Comparison of ENCODE assay signal across 1 cellular context in genomic region chr10:70671619-70672164, GRCh38.
TF ChIP-seq lines count a peak whose summit lies in the region.

No MANE protein-coding gene starts in this region.

TF ChIP-seq in K562, 482 proteins besides CTCF, POLR2A, EP300 and RAD21 (continued from another document and continues in another):
- TF ChIP-seq ELF4 (CRISPR knock-in tag; IDR thresholded peaks at IDR 0.05) (0 out of 2 replicates have a peak, but pooled peaks have one; percentile 50), ZNF445 (CRISPR knock-in tag; IDR thresholded peaks at IDR 0.05; ENCODE audit: low read depth) (0 out of 2 replicates have a peak, but pooled peaks have one; percentile 49), TBL1XR1 (IDR thresholded peaks at IDR 0.05; ENCODE audit: low read length in 2 of 2) (no peak), CTCFL (IDR thresholded peaks at IDR 0.05; ENCODE audit: borderline replicate concordance, insufficient read depth, low read depth, low read length, poor library complexity, severe bottlenecking) (no peak), BMI1 (IDR thresholded peaks at IDR 0.05; ENCODE audit: low read length) (no peak), GATA2 (CRISPR knock-in tag; IDR thresholded peaks at IDR 0.05) (no peak), HSF4 (CRISPR knock-in tag; IDR thresholded peaks at IDR 0.05; ENCODE audit: borderline replicate concordance) (no peak; the same call in 1 of the 2 replicates), TRIM25 (IDR thresholded peaks at IDR 0.05; ENCODE audit: borderline replicate concordance) (no peak), ID3 (CRISPR knock-in tag; IDR thresholded peaks at IDR 0.05) (0 out of 2 replicates have a peak, but pooled peaks have one; percentile 21), ID3 (tag; IDR thresholded peaks at IDR 0.05) (peak; percentile 95), HNRNPK (IDR thresholded peaks at IDR 0.05; ENCODE audit: low read depth, low read length, poor library complexity, severe bottlenecking) (no peak), RUNX1 (IDR thresholded peaks at IDR 0.05; ENCODE audit: low read depth) (0 out of 2 replicates have a peak, but pooled peaks have one; percentile 19), RFX5 (IDR thresholded peaks at IDR 0.05; ENCODE audit: low read depth, low read length) (no peak), MEF2D (tag; conservative IDR thresholded peaks at IDR 0.05; ENCODE audit: low read depth) (peak; percentile 63; the same call in 1 of the 2 replicates), KDM2B (CRISPR knock-in tag; IDR thresholded peaks at IDR 0.05) (no peak), BCLAF1 (IDR thresholded peaks at IDR 0.05; ENCODE audit: borderline replicate concordance in 1 of 2, control insufficient read depth in 1 of 2, low read depth in 2 of 2, low read length in 1 of 2) (no peak), ZFX (CRISPR knock-in tag; IDR thresholded peaks at IDR 0.05) (no peak), ZNF395 (CRISPR knock-in tag; IDR thresholded peaks at IDR 0.05) (no peak), ATF3 (IDR thresholded peaks at IDR 0.05) (no peak), ATF3 (CRISPR knock-in tag; conservative IDR thresholded peaks at IDR 0.05) (no peak), CHCHD3 (CRISPR knock-in tag; IDR thresholded peaks at IDR 0.05) (no peak), POLR2AphosphoS2 (IDR thresholded peaks at IDR 0.05; ENCODE audit: low read length) (no peak), SREBF1 (IDR thresholded peaks at IDR 0.05; ENCODE audit: borderline replicate concordance, low read depth, low read length) (no peak), ZNF740 (CRISPR knock-in tag; IDR thresholded peaks at IDR 0.05) (no peak), ZNF740 (tag; IDR thresholded peaks at IDR 0.05) (no peak), ETV1 (tag; conservative IDR thresholded peaks at IDR 0.05; ENCODE audit: low read depth) (peak; percentile 43), NR1H2 (CRISPR knock-in tag; IDR thresholded peaks at IDR 0.05) (no peak), GTF2B (IDR thresholded peaks at IDR 0.05; ENCODE audit: extremely low read depth, insufficient read length) (no peak), TCFL5 (CRISPR knock-in tag; conservative IDR thresholded peaks at IDR 0.05) (no peak), MCM3 (IDR thresholded peaks at IDR 0.05) (no peak), SMC3 (conservative IDR thresholded peaks at IDR 0.05; ENCODE audit: insufficient read depth, low read depth, low read length) (0 out of 2 replicates have a peak, but pooled peaks have one; percentile 7), HBP1 (CRISPR knock-in tag; IDR thresholded peaks at IDR 0.05) (no peak), ZZZ3 (IDR thresholded peaks at IDR 0.05) (no peak), ZBTB26 (CRISPR knock-in tag; IDR thresholded peaks at IDR 0.05) (no peak), ATF6 (CRISPR knock-in tag; IDR thresholded peaks at IDR 0.05) (no peak), NCOR1 (IDR thresholded peaks at IDR 0.05) (no peak), SPI1 (IDR thresholded peaks at IDR 0.05; ENCODE audit: borderline replicate concordance, low read depth, low read length) (no peak), TSHZ1 (CRISPR knock-in tag; IDR thresholded peaks at IDR 0.05) (0 out of 2 replicates have a peak, but pooled peaks have one; percentile 20), RB1 (IDR thresholded peaks at IDR 0.05; ENCODE audit: low read depth) (no peak)
